Comparison of ENCODE assay signal across 29 cellular contexts in the genomic region with DNA sequence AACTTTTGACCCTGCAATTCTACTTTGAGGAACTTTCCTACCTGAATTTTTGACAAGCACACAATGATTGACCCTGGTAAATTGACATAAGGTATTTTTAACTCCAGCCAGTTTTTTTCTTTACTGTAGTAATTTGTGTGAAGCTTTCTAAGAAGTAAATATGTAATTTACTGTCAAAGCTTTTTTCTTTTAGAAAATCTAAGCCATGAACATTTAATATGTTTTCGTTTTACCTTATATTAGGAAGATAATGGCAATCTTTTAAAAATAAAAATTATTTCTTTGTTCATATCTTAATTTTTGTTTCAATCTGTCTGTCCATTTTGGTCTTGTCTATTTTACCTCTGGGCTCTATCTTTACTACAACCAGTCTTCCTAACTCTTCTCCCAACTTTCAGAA.
"Had no signal": no experiment of that assay in that cellular context is flagged by ENCODE, and none has a peak within 500 bp of the region (broad histone marks: within the 10 kb centered on the region; RNA-seq: fewer than 3 reads in every experiment).

No MANE protein-coding gene starts in this region.

- DNase-seq: nephron progenitor cell; occipital lobe; ovary; posterior cingulate gyrus; psoas muscle; right cardiac atrium; right lobe of liver; sigmoid colon; small intestine; stimulated activated CD4-positive, alpha-beta T cell treated with anti-CD3 and anti-CD28 coated beads, Interleukin-15, amount 100 ng/mL, for 24 hours; stimulated activated CD4-positive, alpha-beta T cell treated with anti-CD3 and anti-CD28 coated beads, Interleukin-2, amount 100 ng/mL, for 24 hours; stimulated activated CD4-positive, alpha-beta T cell treated with anti-CD3 and anti-CD28 coated beads, Interleukin-2, amount 100 ng/mL, for 48 hours; stimulated activated CD4-positive, alpha-beta T cell treated with anti-CD3 and anti-CD28 coated beads, Interleukin-4, amount 100 ng/mL, for 24 hours; stimulated activated naive B cell treated with anti-CD40 and anti-IgM and Interleukin-4, amounts not matched to agents 10 μg/mL and 1 μg/mL and 100 μg/mL, for 72 hours; stimulated activated naive CD4-positive, alpha-beta T cell treated with Interleukin-2 at 50 U/mL for 16 hours; stomach; thyroid gland; trophoblast cell; upper lobe of left lung had no signal

- H3K9me3 ChIP-seq: right lobe of liver, sigmoid colon, thyroid gland, vagina had no signal

- H3K27ac ChIP-seq: ovary, parathyroid adenoma, psoas muscle, right lobe of liver, sigmoid colon, stomach, thoracic aorta, thyroid gland, tibial nerve, upper lobe of left lung, vagina had no signal

- H3K27me3 Mint-ChIP-seq: natural killer cell treated with Interleukin-12 subunit alpha and Interleukin-12 subunit beta and Interleukin-15 and Interleukin-18, amount 100 ng/mL, for 72 hours; progenitor cell of endocrine pancreas; stimulated activated naive B cell treated with anti-CD40 and anti-IgM and Interleukin-4, amounts not matched to agents 10 μg/mL and 1 μg/mL and 100 μg/mL, for 72 hours; stimulated activated naive CD8-positive, alpha-beta T cell treated with anti-CD3 and anti-CD28 coated beads, Interleukin-15, Interleukin-2, amounts not matched to agents 100 ng/mL and 50 ng/mL, for 24 hours had no signal

- H3K9ac ChIP-seq: parathyroid adenoma had no signal

- H3K36me3 Mint-ChIP-seq: natural killer cell treated with Interleukin-12 subunit alpha and Interleukin-12 subunit beta and Interleukin-15 and Interleukin-18, amount 100 ng/mL, for 72 hours; stimulated activated effector memory CD8-positive, alpha-beta T cell treated with anti-CD3 and anti-CD28 coated beads, Interleukin-12 subunit alpha, Interleukin-12 subunit beta, amount 100 ng/mL, for 72 hours had no signal

- H3K27me3 ChIP-seq: ovary, right lobe of liver, sigmoid colon, stomach, thyroid gland, tibial nerve, upper lobe of left lung, vagina had no signal

- H3K4me1 ChIP-seq: parathyroid adenoma, psoas muscle had no signal

- H3K36me3 ChIP-seq: ovary, right lobe of liver, thoracic aorta, thyroid gland, upper lobe of left lung, vagina had no signal

- ATAC-seq: natural killer cell treated with Interleukin-12 subunit alpha and Interleukin-12 subunit beta and Interleukin-15 and Interleukin-18, amount 100 ng/mL, for 72 hours; psoas muscle; right cardiac atrium; right lobe of liver; stimulated activated effector memory CD8-positive, alpha-beta T cell treated with anti-CD3 and anti-CD28 coated beads, Interleukin-12 subunit alpha, Interleukin-12 subunit beta, amount 100 ng/mL, for 72 hours; stimulated activated naive B cell treated with anti-CD40 and anti-IgM and Interleukin-4, amounts not matched to agents 10 μg/mL and 1 μg/mL and 100 μg/mL, for 72 hours had no signal

- FAIRE-seq: small intestine, urothelium cell line had no signal

- H3K27ac Mint-ChIP-seq: natural killer cell treated with Interleukin-12 subunit alpha and Interleukin-12 subunit beta and Interleukin-15 and Interleukin-18, amount 100 ng/mL, for 72 hours; nephron progenitor cell; progenitor cell of endocrine pancreas; stimulated activated effector memory CD8-positive, alpha-beta T cell treated with anti-CD3 and anti-CD28 coated beads, Interleukin-12 subunit alpha, Interleukin-12 subunit beta, amount 100 ng/mL, for 72 hours; stimulated activated naive B cell treated with anti-CD40 and anti-IgM and Interleukin-4, amounts not matched to agents 10 μg/mL and 1 μg/mL and 100 μg/mL, for 72 hours; stimulated activated naive CD8-positive, alpha-beta T cell treated with anti-CD3 and anti-CD28 coated beads, Interleukin-15, Interleukin-2, amounts not matched to agents 100 ng/mL and 50 ng/mL, for 24 hours had no signal

- H3K79me2 ChIP-seq: parathyroid adenoma had no signal

- H3K4me3 Mint-ChIP-seq: natural killer cell treated with Interleukin-12 subunit alpha and Interleukin-12 subunit beta and Interleukin-15 and Interleukin-18, amount 100 ng/mL, for 72 hours; nephron progenitor cell; neural crest cell; stimulated activated effector memory CD8-positive, alpha-beta T cell treated with anti-CD3 and anti-CD28 coated beads, Interleukin-12 subunit alpha, Interleukin-12 subunit beta, amount 100 ng/mL, for 72 hours; stimulated activated naive B cell treated with anti-CD40 and anti-IgM and Interleukin-4, amounts not matched to agents 10 μg/mL and 1 μg/mL and 100 μg/mL, for 72 hours; stimulated activated naive CD8-positive, alpha-beta T cell treated with anti-CD3 and anti-CD28 coated beads, Interleukin-15, Interleukin-2, amounts not matched to agents 100 ng/mL and 50 ng/mL, for 24 hours had no signal

- H3K9me3 Mint-ChIP-seq: natural killer cell treated with Interleukin-12 subunit alpha and Interleukin-12 subunit beta and Interleukin-15 and Interleukin-18, amount 100 ng/mL, for 72 hours; stimulated activated effector memory CD8-positive, alpha-beta T cell treated with anti-CD3 and anti-CD28 coated beads, Interleukin-12 subunit alpha, Interleukin-12 subunit beta, amount 100 ng/mL, for 72 hours had no signal

- H3K4me3 ChIP-seq: ovary, psoas muscle, right lobe of liver, sigmoid colon, stomach, thoracic aorta, thyroid gland, tibial nerve, upper lobe of left lung, vagina had no signal

- H3K4me1 Mint-ChIP-seq: stimulated activated effector memory CD8-positive, alpha-beta T cell treated with anti-CD3 and anti-CD28 coated beads, Interleukin-12 subunit alpha, Interleukin-12 subunit beta, amount 100 ng/mL, for 72 hours had no signal
